In the genomic region with DNA sequence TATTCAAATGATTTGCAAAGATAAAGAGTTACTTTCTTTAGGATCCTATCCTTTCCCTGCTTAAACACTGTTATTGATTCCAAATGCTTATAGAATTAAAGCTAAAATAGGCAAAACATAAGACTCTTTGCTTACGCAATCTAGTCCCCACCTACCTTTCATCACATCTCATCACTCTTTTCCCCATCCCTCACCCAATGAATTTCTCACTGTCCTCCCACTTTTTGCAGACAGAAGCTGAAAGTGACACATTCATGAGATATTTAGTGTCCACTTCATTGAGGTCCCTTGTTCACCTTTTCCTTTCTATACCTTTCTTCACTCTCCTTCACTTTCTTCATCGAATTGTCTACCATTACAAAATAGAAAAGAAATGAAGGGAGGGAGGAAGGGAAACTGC, we compare ENCODE assay signal across 10 cellular contexts. TPM values are rescaled to one million over a fixed set of nuclear protein-coding genes. Genes with fewer than 3 reads are reported as not detected.
DNase-seq lines count a peak whose midpoint lies in the region; ATAC-seq and TF ChIP-seq lines count a peak whose summit lies in the region.
"Had no signal": no experiment of that assay in that cellular context is flagged by ENCODE, and none has a peak within 500 bp of the region (broad histone marks: within the 10 kb centered on the region; RNA-seq: fewer than 3 reads in every experiment).

No MANE protein-coding gene starts in this region.

- H3K36me3 ChIP-seq in BLaER1 = peaks cover 2% of the 10 kb centered on the region; the same call in 1 of the 2 replicates
- peaks cover 5 to 28% of the 10 kb centered on the region in 2 experiments; a peak in 2 of 3 replicates for H3K36me3 ChIP-seq in HEK293 (ENCODE audit: control insufficient read depth in 2 of 2, insufficient read depth in 1 of 2, low read length in 2 of 2)
- peaks cover under 1% of the 10 kb centered on the region for H3K36me3 ChIP-seq in mesodermal cell (ENCODE audit: control insufficient read depth, insufficient read depth, low read length)

- TF ChIP-seq CTCF in HEK293 (tag by site-specific recombination; IDR thresholded peaks at IDR 0.05) = no peak

- no peak for DNase-seq in activated naive CD8-positive, alpha-beta T cell treated with anti-CD3 and anti-CD28 coated beads, Interleukin-2, amount 50 U/mL, for 24 hours
- DNase-seq in DMS153 treated with DMSO at 0.1 percent for 48 hours (lab: John Stamatoyannopoulos, UW; ENCODE audit: unreplicated experiment) = no peak

- no peak overlapping the region for H3K27ac ChIP-seq in BLaER1
- H3K27ac ChIP-seq in HEK293 (ENCODE audit: extremely low read depth, low read depth, low read length) = peak overlapping the region; percentile 4; the same call in 1 of the 2 replicates
- H3K27ac ChIP-seq in mesodermal cell (ENCODE audit: low read depth, low read length, severe bottlenecking) = peak overlapping the region; percentile 36
- H3K27ac ChIP-seq: HL-60 had no signal

- H3K9ac ChIP-seq in BLaER1 = no peak overlapping the region

- H3K9me3 ChIP-seq in BLaER1 = no peaks in the 10 kb centered on the region
- no peaks in the 10 kb centered on the region; the same call in 1 of the 2 replicates for H3K9me3 ChIP-seq in HEK293 (ENCODE audit: control insufficient read depth, insufficient read depth, low read depth, low read length)
- H3K9me3 ChIP-seq in mesodermal cell (ENCODE audit: control insufficient read depth, low read length) = no peaks in the 10 kb centered on the region

- peak overlapping the region; percentile 53; the same call in 1 of the 2 replicates for H3K4me2 ChIP-seq in BLaER1

- peak overlapping the region; percentile 57 for H3K4me3 Mint-ChIP-seq in activated naive CD8-positive, alpha-beta T cell treated with anti-CD3 and anti-CD28 coated beads, Interleukin-2, amount 50 U/mL, for 24 hours

- POLR2A ChIA-PET in HEK293 (lab: Yijun Ruan, JAX) = no interaction called here

- H3K27me3 Mint-ChIP-seq in activated naive CD8-positive, alpha-beta T cell treated with anti-CD3 and anti-CD28 coated beads, Interleukin-2, amount 50 U/mL, for 24 hours = peaks cover 9% of the 10 kb centered on the region

- no peak overlapping the region for H3K4me3 ChIP-seq in BLaER1
- peak overlapping the region; percentile 56 for H3K4me3 ChIP-seq in HEK293 (ENCODE audit: low read depth, low read length)
- peak overlapping the region; percentile 63 for H3K4me3 ChIP-seq in mesodermal cell (ENCODE audit: extremely low read depth, insufficient read depth, low read length, poor library complexity, severe bottlenecking)

- H3K4me1 ChIP-seq in BLaER1 (peaks cover 11% of the 10 kb centered on the region; the same call in 1 of the 2 replicates), HEK293 (ENCODE audit: control insufficient read depth, insufficient read depth, low read length) (peaks cover 2% of the 10 kb centered on the region; the same call in 1 of the 2 replicates), mesodermal cell (ENCODE audit: control insufficient read depth, insufficient read depth, low read length, poor library complexity, severe bottlenecking) (no peaks in the 10 kb centered on the region)
- H3K4me1 ChIP-seq: foreskin keratinocyte had no signal

- CTCF ChIA-PET in HEK293 (lab: Yijun Ruan, JAX) = no interaction called here

- ATAC-seq in activated naive CD8-positive, alpha-beta T cell treated with anti-CD3 and anti-CD28 coated beads, Interleukin-2, amount 50 U/mL, for 24 hours = no peak
- ATAC-seq in GM19452 (IDR thresholded peaks at IDR 0.05; ENCODE audit: unreplicated experiment) (no peak), GM18909 (IDR thresholded peaks at IDR 0.05; ENCODE audit: poor library complexity, unreplicated experiment) (no peak), HG02885 (IDR thresholded peaks at IDR 0.05; ENCODE audit: poor library complexity, unreplicated experiment) (no peak)

- no peaks in the 10 kb centered on the region for H3K36me3 Mint-ChIP-seq in activated naive CD8-positive, alpha-beta T cell treated with anti-CD3 and anti-CD28 coated beads, Interleukin-2, amount 50 U/mL, for 24 hours (ENCODE audit: low read depth)

- no peak overlapping the region for H3K27ac Mint-ChIP-seq in activated naive CD8-positive, alpha-beta T cell treated with anti-CD3 and anti-CD28 coated beads, Interleukin-2, amount 50 U/mL, for 24 hours

- peaks cover 40% of the 10 kb centered on the region for H3K27me3 ChIP-seq in BLaER1
- H3K27me3 ChIP-seq: foreskin keratinocyte had no signal

- no peaks in the 10 kb centered on the region for H4K20me1 ChIP-seq in BLaER1

- no peaks in the 10 kb centered on the region for H3K9me3 Mint-ChIP-seq in activated naive CD8-positive, alpha-beta T cell treated with anti-CD3 and anti-CD28 coated beads, Interleukin-2, amount 50 U/mL, for 24 hours

- H3K4me1 Mint-ChIP-seq in activated naive CD8-positive, alpha-beta T cell treated with anti-CD3 and anti-CD28 coated beads, Interleukin-2, amount 50 U/mL, for 24 hours = peaks cover 4% of the 10 kb centered on the region

- WGBS in mesodermal cell (ENCODE audit: insufficient coverage in 2 of 2), 2 experiments = no CpG with 5 or more reads among the region's 2 CpGs

TF ChIP-seq in HEK293, 187 proteins besides CTCF, POLR2A, EP300 and RAD21:
- peak; percentile 80 for TF ChIP-seq ZNF366 (tag by site-specific recombination; conservative IDR thresholded peaks at IDR 0.05)
- TF ChIP-seq KLF8 (tag by site-specific recombination; IDR thresholded peaks at IDR 0.05) = no peak
- TF ChIP-seq PRDM1 (tag by site-specific recombination; IDR thresholded peaks at IDR 0.05) = peak; percentile 98
- no peak for TF ChIP-seq ZBTB6 (tag by site-specific recombination; IDR thresholded peaks at IDR 0.05)
- TF ChIP-seq ZNF10 (tag by site-specific recombination; IDR thresholded peaks at IDR 0.05) = 0 out of 2 replicates have a peak, but pooled peaks have one; percentile 27
- no peak for TF ChIP-seq ZNF488 (tag by site-specific recombination; IDR thresholded peaks at IDR 0.05)
- TF ChIP-seq ZBTB11 (tag by site-specific recombination; conservative IDR thresholded peaks at IDR 0.05; ENCODE audit: low read depth) = 0 out of 2 replicates have a peak, but pooled peaks have one; percentile 27

RNA-seq across cellular contexts. Expression of gene SATL1, which starts 0.4 kb away (rescaled TPM):
- 0.22 TPM for polyA plus RNA-seq in mesodermal cell (2013, experiment 1 of 2)
- 0.10 TPM for polyA plus RNA-seq in mesodermal cell (2013, experiment 2 of 2)

RNA-seq across cellular contexts. Expression of gene ZNF711, which starts 0.6 kb away (rescaled TPM):
- polyA plus RNA-seq in mesodermal cell (2013, experiment 1 of 2) = 19.9 TPM
- 24.6 TPM for polyA plus RNA-seq in mesodermal cell (2013, experiment 2 of 2)
